ENCODE assay signal across 1 cellular context in the genomic region with DNA sequence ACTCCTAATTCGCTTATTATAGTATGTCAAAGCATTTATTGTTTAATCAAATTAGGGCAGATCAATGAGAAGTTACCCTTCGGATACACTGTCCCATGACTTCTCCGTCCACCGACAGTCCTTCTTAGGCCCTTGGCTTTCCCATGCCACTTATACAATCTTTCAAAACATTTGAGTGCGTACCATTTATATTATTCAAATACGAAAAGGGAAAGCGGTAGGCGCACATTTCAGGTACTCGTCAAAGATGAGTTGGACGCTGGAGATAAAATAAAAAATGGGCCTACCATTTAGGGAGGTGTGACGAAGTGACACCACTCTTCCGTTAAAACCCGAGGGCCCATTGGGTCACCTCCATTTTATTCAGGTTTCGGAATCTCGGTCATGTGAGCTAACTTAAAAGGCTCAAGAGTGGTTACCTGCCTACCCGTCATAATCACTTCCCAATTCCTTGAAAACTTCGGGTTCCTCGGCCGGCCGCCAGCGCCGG.
TF ChIP-seq lines count a peak whose summit lies in the region.

No MANE protein-coding gene starts in this region.

TF ChIP-seq in HepG2, 621 proteins besides CTCF, POLR2A, EP300 and RAD21 (continues in another document):
- TF ChIP-seq BRCA1 (CRISPR knock-in tag; IDR thresholded peaks at IDR 0.05): no peak
- no peak for TF ChIP-seq ZSCAN22 (CRISPR knock-in tag; IDR thresholded peaks at IDR 0.05)
- TF ChIP-seq SNAPC4 (CRISPR knock-in tag; IDR thresholded peaks at IDR 0.05): 0 out of 2 replicates have a peak, but pooled peaks have one; percentile 30
- no peak for TF ChIP-seq PBX3 (CRISPR knock-in tag; IDR thresholded peaks at IDR 0.05; ENCODE audit: borderline replicate concordance)
- TF ChIP-seq, protein P1, sequence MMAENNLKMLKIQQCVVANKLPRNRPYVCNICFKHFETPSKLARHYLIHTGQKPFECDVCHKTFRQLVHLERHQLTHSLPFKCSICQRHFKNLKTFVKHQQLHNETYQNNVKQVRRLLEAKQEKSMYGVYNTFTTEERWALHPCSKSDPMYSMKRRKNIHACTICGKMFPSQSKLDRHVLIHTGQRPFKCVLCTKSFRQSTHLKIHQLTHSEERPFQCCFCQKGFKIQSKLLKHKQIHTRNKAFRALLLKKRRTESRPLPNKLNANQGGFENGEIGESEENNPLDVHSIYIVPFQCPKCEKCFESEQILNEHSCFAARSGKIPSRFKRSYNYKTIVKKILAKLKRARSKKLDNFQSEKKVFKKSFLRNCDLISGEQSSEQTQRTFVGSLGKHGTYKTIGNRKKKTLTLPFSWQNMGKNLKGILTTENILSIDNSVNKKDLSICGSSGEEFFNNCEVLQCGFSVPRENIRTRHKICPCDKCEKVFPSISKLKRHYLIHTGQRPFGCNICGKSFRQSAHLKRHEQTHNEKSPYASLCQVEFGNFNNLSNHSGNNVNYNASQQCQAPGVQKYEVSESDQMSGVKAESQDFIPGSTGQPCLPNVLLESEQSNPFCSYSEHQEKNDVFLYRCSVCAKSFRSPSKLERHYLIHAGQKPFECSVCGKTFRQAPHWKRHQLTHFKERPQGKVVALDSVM (CRISPR knock-in tag; IDR thresholded peaks at IDR 0.05): peak; percentile 3; the same call in 1 of the 2 replicates
- TF ChIP-seq CREB1 (IDR thresholded peaks at IDR 0.05): peak; percentile 38
- peak; percentile 53; the same call in 1 of the 2 replicates for TF ChIP-seq CREB1 (CRISPR knock-in tag; IDR thresholded peaks at IDR 0.05)
- 0 out of 2 replicates have a peak, but pooled peaks have one; percentile 15 for TF ChIP-seq ZNF451 (CRISPR knock-in tag; IDR thresholded peaks at IDR 0.05)
- TF ChIP-seq ATF1 (CRISPR knock-in tag; IDR thresholded peaks at IDR 0.05): 0 out of 2 replicates have a peak, but pooled peaks have one; percentile 10
- TF ChIP-seq RNF219 (CRISPR knock-in tag; IDR thresholded peaks at IDR 0.05): 0 out of 2 replicates have a peak, but pooled peaks have one; percentile 34
- no peak for TF ChIP-seq GPN1 (CRISPR knock-in tag; IDR thresholded peaks at IDR 0.05; ENCODE audit: borderline replicate concordance)
- TF ChIP-seq ZSCAN25 (CRISPR knock-in tag; IDR thresholded peaks at IDR 0.05): 0 out of 2 replicates have a peak, but pooled peaks have one; percentile 1
- TF ChIP-seq SIN3B (IDR thresholded peaks at IDR 0.05; ENCODE audit: low read length): no peak
- 0 out of 2 replicates have a peak, but pooled peaks have one; percentile 66 for TF ChIP-seq KLF9 (CRISPR knock-in tag; IDR thresholded peaks at IDR 0.05; ENCODE audit: low read depth)
- peak; percentile 56; the same call in 1 of the 2 replicates for TF ChIP-seq ZNF800 (CRISPR knock-in tag; IDR thresholded peaks at IDR 0.05)
- no peak for TF ChIP-seq SIX1 (CRISPR knock-in tag; IDR thresholded peaks at IDR 0.05; ENCODE audit: borderline replicate concordance)
- no peak for TF ChIP-seq AKNA (CRISPR knock-in tag; IDR thresholded peaks at IDR 0.05; ENCODE audit: borderline replicate concordance)
- 0 out of 2 replicates have a peak, but pooled peaks have one; percentile 53 for TF ChIP-seq ZSCAN29 (CRISPR knock-in tag; conservative IDR thresholded peaks at IDR 0.05)
- TF ChIP-seq DNMT3B (CRISPR knock-in tag; conservative IDR thresholded peaks at IDR 0.05): 0 out of 2 replicates have a peak, but pooled peaks have one; percentile 12
- TF ChIP-seq WIZ (CRISPR knock-in tag; IDR thresholded peaks at IDR 0.05): no peak
- no peak for TF ChIP-seq ZNF550 (CRISPR knock-in tag; IDR thresholded peaks at IDR 0.05; ENCODE audit: borderline replicate concordance)
- TF ChIP-seq SRF (IDR thresholded peaks at IDR 0.05; ENCODE audit: low read depth, low read length): peak; percentile 89
- 0 out of 2 replicates have a peak, but pooled peaks have one; percentile 5 for TF ChIP-seq MLX (CRISPR knock-in tag; IDR thresholded peaks at IDR 0.05)
- TF ChIP-seq MIER2 (CRISPR knock-in tag; IDR thresholded peaks at IDR 0.05): no peak
- peak; percentile 55 for TF ChIP-seq ZEB1 (IDR thresholded peaks at IDR 0.05; ENCODE audit: insufficient replicate concordance, low read depth)
- TF ChIP-seq MTF1 (CRISPR knock-in tag; IDR thresholded peaks at IDR 0.05): no peak
- no peak; the same call in 1 of the 2 replicates for TF ChIP-seq ZNF547 (CRISPR knock-in tag; IDR thresholded peaks at IDR 0.05)
- no peak for TF ChIP-seq LCORL (IDR thresholded peaks at IDR 0.05)
- TF ChIP-seq LCORL (CRISPR knock-in tag; IDR thresholded peaks at IDR 0.05): no peak; the same call in 1 of the 2 replicates
- TF ChIP-seq, protein P2, sequence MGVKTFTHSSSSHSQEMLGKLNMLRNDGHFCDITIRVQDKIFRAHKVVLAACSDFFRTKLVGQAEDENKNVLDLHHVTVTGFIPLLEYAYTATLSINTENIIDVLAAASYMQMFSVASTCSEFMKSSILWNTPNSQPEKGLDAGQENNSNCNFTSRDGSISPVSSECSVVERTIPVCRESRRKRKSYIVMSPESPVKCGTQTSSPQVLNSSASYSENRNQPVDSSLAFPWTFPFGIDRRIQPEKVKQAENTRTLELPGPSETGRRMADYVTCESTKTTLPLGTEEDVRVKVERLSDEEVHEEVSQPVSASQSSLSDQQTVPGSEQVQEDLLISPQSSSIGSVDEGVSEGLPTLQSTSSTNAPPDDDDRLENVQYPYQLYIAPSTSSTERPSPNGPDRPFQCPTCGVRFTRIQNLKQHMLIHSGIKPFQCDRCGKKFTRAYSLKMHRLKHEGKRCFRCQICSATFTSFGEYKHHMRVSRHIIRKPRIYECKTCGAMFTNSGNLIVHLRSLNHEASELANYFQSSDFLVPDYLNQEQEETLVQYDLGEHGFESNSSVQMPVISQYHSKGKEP (CRISPR knock-in tag; IDR thresholded peaks at IDR 0.05): 0 out of 2 replicates have a peak, but pooled peaks have one; percentile 17
- 0 out of 2 replicates have a peak, but pooled peaks have one; percentile 9 for TF ChIP-seq ONECUT2 (CRISPR knock-in tag; IDR thresholded peaks at IDR 0.05)
- no peak for TF ChIP-seq ELK4 (CRISPR knock-in tag; IDR thresholded peaks at IDR 0.05; ENCODE audit: borderline replicate concordance)
